4 cellular contexts compared by ENCODE assay signal in the genomic region with DNA sequence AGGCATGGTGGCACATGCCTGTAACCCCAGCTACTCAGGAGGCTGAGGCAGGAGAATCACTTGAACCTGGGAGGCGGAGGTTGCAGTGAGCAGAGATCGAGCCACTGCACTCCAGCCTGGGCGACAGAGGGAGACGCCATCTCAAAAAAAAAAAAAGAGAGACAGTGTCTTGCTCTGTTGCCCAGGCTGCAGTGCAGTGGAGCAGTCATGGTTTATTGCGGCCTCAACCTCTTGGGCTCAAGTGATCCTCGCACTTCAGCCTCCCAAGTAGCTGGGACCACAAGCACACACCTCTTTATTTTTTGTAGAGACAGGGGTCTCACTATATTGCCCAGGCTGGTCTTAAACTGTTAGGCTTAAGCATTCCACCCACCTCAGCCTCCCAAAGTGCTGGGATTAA. TPM values are rescaled to one million over a fixed set of nuclear protein-coding genes. Genes with fewer than 3 reads are reported as not detected.
DNase-seq lines count a peak whose midpoint lies in the region; ATAC-seq, FAIRE-seq and TF ChIP-seq lines count a peak whose summit lies in the region.
"Not testable (repeated sequence)": the region's sequence is repeated elsewhere in the genome, so short reads cannot be mapped to it uniquely, and the experiment has no call there.

No MANE protein-coding gene starts in this region.

- H3K79me2 ChIP-seq in HepG2 (ENCODE audit: insufficient read depth, low read length), result not testable (repeated sequence)

- POLR2A ChIA-PET in HEK293 (lab: Yijun Ruan, JAX); HepG2 (lab: Yijun Ruan, JAX): not testable (repeated sequence)

- not testable (repeated sequence) for H3K27ac ChIP-seq in HEK293 (ENCODE audit: extremely low read depth, low read depth, low read length); HepG2 (ENCODE audit: extremely low read length, insufficient read depth, low read length)

- not testable (repeated sequence) for TF ChIP-seq RAD21 in HepG2 (CRISPR knock-in tag; IDR thresholded peaks at IDR 0.05)

- H3K4me1 ChIP-seq in HEK293 (ENCODE audit: control insufficient read depth, insufficient read depth, low read length), result not testable (repeated sequence)
- H3K4me1 ChIP-seq in HepG2 (ENCODE audit: insufficient read depth, low read length), result peaks cover 13% of the 10 kb centered on the region

- not testable (repeated sequence) for H2AFZ ChIP-seq in HepG2 (ENCODE audit: low read length)

- FAIRE-seq in HepG2 (lab: Jason Lieb, UNC), result not testable (repeated sequence)

- not testable (repeated sequence) for H4K20me1 ChIP-seq in HepG2 (ENCODE audit: insufficient read depth, low read length)

- H3K36me3 ChIP-seq in HEK293 (ENCODE audit: control insufficient read depth in 2 of 2, insufficient read depth in 1 of 2, low read length in 2 of 2) (peaks cover 78 to 88% of the 10 kb centered on the region in 2 experiments), HepG2 (replicated peaks in 1 of 2; ENCODE audit: control insufficient read depth in 1 of 2, insufficient read depth in 2 of 2, low read length in 2 of 2) (peaks cover 35 to 59% of the 10 kb centered on the region in 2 experiments)

- not testable (repeated sequence) for H3K4me2 ChIP-seq in HepG2 (ENCODE audit: low read depth, low read length)

- BruUV-seq in HepG2 (replicated peaks; lab: Mats Ljungman, UMichigan), result not testable (repeated sequence)

- not testable (repeated sequence) for H3K27me3 ChIP-seq in HepG2 (ENCODE audit: control insufficient read depth in 1 of 2, insufficient read depth in 2 of 2, low read length in 2 of 2)

- not testable (repeated sequence) for H3K4me3 ChIP-seq in HEK293 (ENCODE audit: low read depth, low read length); HepG2 (replicated peaks in 1 of 3; ENCODE audit: insufficient read depth in 1 of 3, low read depth in 2 of 3, low read length in 3 of 3)

- intact Hi-C loops in HepG2 (cut with micrococcal nuclease; ENCODE audit: unreplicated experiment); sciatic nerve (cut with DNase I): not testable (repeated sequence)

- in situ Hi-C loops in HepG2 (cut with HindIII; ENCODE audit: extremely low pct_ligation_motif_present, low pct_unique_long_range_greater_than_20kb), result not testable (repeated sequence)

- not testable (repeated sequence) for TF ChIP-seq CTCF in HEK293 (tag by site-specific recombination; IDR thresholded peaks at IDR 0.05); HepG2 (CRISPR knock-in tag; IDR thresholded peaks at IDR 0.05)

- TF ChIP-seq POLR2A in HepG2 (IDR thresholded peaks at IDR 0.05; ENCODE audit: insufficient read depth in 1 of 2, low read depth in 2 of 2, low read length in 2 of 2), result not testable (repeated sequence)

- TF ChIP-seq EP300 in HepG2 (IDR thresholded peaks at IDR 0.05; ENCODE audit: low read depth in 2 of 2, low read length in 2 of 2); HepG2 (CRISPR knock-in tag; IDR thresholded peaks at IDR 0.05; ENCODE audit: borderline replicate concordance): not testable (repeated sequence)

- not testable (repeated sequence) for H3K9me3 ChIP-seq in HEK293 (ENCODE audit: control insufficient read depth, insufficient read depth, low read depth, low read length); HepG2 (ENCODE audit: low read length)

- DNase-seq in HepG2 (ENCODE audit: low spot score), result not testable (repeated sequence)
- peak; percentile 11 for DNase-seq in mesenteric fat pad (ENCODE audit: low spot score)
- DNase-seq in sciatic nerve (ENCODE audit: low spot score), result peak; percentile 2

- CTCF ChIA-PET in HEK293 (lab: Yijun Ruan, JAX), result interaction anchor here (0.6 kb wide), 1 partner anchor 25 kb away, joined by 3 read pairs; no protein-coding TSS in a partner anchor
- CTCF ChIA-PET in HepG2 (lab: Yijun Ruan, JAX; ENCODE audit: low intra/inter-chr PET ratio, low total read pairs), result not testable (repeated sequence)

- not testable (repeated sequence) for ATAC-seq in HepG2, sciatic nerve

- 85% methylated on average over 6 of the region's 6 CpGs for WGBS in HepG2 (ENCODE audit: low lambda C conversion rate)

- not testable (repeated sequence) for H3K9ac ChIP-seq in HepG2 (ENCODE audit: insufficient read depth, low read depth, low read length)

RNA-seq across cellular contexts. Expression of a gene that starts 21.1 kb away (rescaled TPM):
- total RNA-seq in HepG2 (2016; rRNA removed; fragmentation: Illumina TruSeq; extraction: Trizol) (46.2 and 58.2 TPM in 2 replicates), mesenteric fat pad (24.3 TPM), sciatic nerve (18.1 TPM)
- total RNA-seq in HepG2 (2016; cell fraction: cytosol; rRNA removed; fragmentation: Illumina TruSeq; extraction: Trizol; ENCODE audit: low read depth), result 4.4 and 4.5 TPM in 2 replicates
- total RNA-seq in HepG2 (2016; cell fraction: insoluble cytoplasmic fraction; rRNA removed; fragmentation: Illumina TruSeq; extraction: Trizol), result 45.9 and 49.4 TPM in 2 replicates
- 16.5 and 16.9 TPM in 2 replicates for total RNA-seq in HepG2 (2016; cell fraction: membrane; rRNA removed; fragmentation: Illumina TruSeq; extraction: Trizol)
- total RNA-seq in HepG2 (2016; cell fraction: nucleus; rRNA removed; fragmentation: Illumina TruSeq; extraction: Trizol), result 28.8 and 31.8 TPM in 2 replicates
- 16.3 TPM in 2 replicates for polyA plus RNA-seq in HepG2 (2011; rRNA removed)
- polyA plus RNA-seq in HepG2 (2011; cell fraction: cytosol; rRNA removed), result 10.6 and 12.2 TPM in 2 replicates
- polyA plus RNA-seq in HepG2 (2011; cell fraction: nucleus; rRNA removed), result 17.2 and 19.0 TPM in 2 replicates
- polyA plus RNA-seq in HepG2 (2012), result 19.7 and 22.4 TPM in 2 replicates
- 1.9 and 2.3 TPM in 2 replicates for polyA plus RNA-seq in HepG2 (2016; cell fraction: cytosol; fragmentation: Illumina TruSeq; extraction: Trizol; ENCODE audit: low read depth)
- 45.7 and 50.1 TPM in 2 replicates for polyA plus RNA-seq in HepG2 (2016; cell fraction: insoluble cytoplasmic fraction; fragmentation: Illumina TruSeq; extraction: Trizol; ENCODE audit: low read depth)
- polyA plus RNA-seq in HepG2 (2016; cell fraction: membrane; fragmentation: Illumina TruSeq; extraction: Trizol; ENCODE audit: low read depth), result 7.9 and 8.4 TPM in 2 replicates
- 52.6 and 53.3 TPM in 2 replicates for polyA plus RNA-seq in HepG2 (2016; cell fraction: nucleus; fragmentation: Illumina TruSeq; extraction: Trizol; ENCODE audit: insufficient read depth, low read depth)
- polyA minus RNA-seq in HepG2 (2011; rRNA and poly(A)+ RNA removed; ENCODE audit: low replicate concordance), result 26.5 and 39.4 TPM in 2 replicates
- 23.0 and 23.7 TPM in 2 replicates for polyA minus RNA-seq in HepG2 (2011; cell fraction: cytosol; rRNA and poly(A)+ RNA removed)
- 12.1 and 17.0 TPM in 2 replicates for polyA minus RNA-seq in HepG2 (2011; cell fraction: nucleus; rRNA and poly(A)+ RNA removed)

RNA-seq across cellular contexts. Expression of a gene that starts 21.1 kb away (rescaled TPM):
- total RNA-seq in HepG2 (2016; rRNA removed; fragmentation: Illumina TruSeq; extraction: Trizol) (1.6 and 2.2 TPM in 2 replicates), mesenteric fat pad (0.26 TPM), sciatic nerve (1.8 TPM)
- 2.9 and 3.0 TPM in 2 replicates for total RNA-seq in HepG2 (2016; cell fraction: cytosol; rRNA removed; fragmentation: Illumina TruSeq; extraction: Trizol; ENCODE audit: low read depth)
- 1.8 and 2.1 TPM in 2 replicates for total RNA-seq in HepG2 (2016; cell fraction: insoluble cytoplasmic fraction; rRNA removed; fragmentation: Illumina TruSeq; extraction: Trizol)
- 1.7 and 2.1 TPM in 2 replicates for total RNA-seq in HepG2 (2016; cell fraction: membrane; rRNA removed; fragmentation: Illumina TruSeq; extraction: Trizol)
- total RNA-seq in HepG2 (2016; cell fraction: nucleus; rRNA removed; fragmentation: Illumina TruSeq; extraction: Trizol), result 1.6 and 2.4 TPM in 2 replicates
- 0.63 and 0.67 TPM in 2 replicates for polyA plus RNA-seq in HepG2 (2011; rRNA removed)
- 0.68 and 0.87 TPM in 2 replicates for polyA plus RNA-seq in HepG2 (2011; cell fraction: cytosol; rRNA removed)
- polyA plus RNA-seq in HepG2 (2011; cell fraction: nucleus; rRNA removed), result 0.98 and 1.1 TPM in 2 replicates
- 0.92 and 0.95 TPM in 2 replicates for polyA plus RNA-seq in HepG2 (2012)
- 0.49 and 0.50 TPM in 2 replicates for polyA plus RNA-seq in HepG2 (2016; cell fraction: cytosol; fragmentation: Illumina TruSeq; extraction: Trizol; ENCODE audit: low read depth)
- 1.4 and 1.6 TPM in 2 replicates for polyA plus RNA-seq in HepG2 (2016; cell fraction: insoluble cytoplasmic fraction; fragmentation: Illumina TruSeq; extraction: Trizol; ENCODE audit: low read depth)
- polyA plus RNA-seq in HepG2 (2016; cell fraction: membrane; fragmentation: Illumina TruSeq; extraction: Trizol; ENCODE audit: low read depth), result 0.49 and 0.94 TPM in 2 replicates
- polyA plus RNA-seq in HepG2 (2016; cell fraction: nucleus; fragmentation: Illumina TruSeq; extraction: Trizol; ENCODE audit: insufficient read depth, low read depth), result 0.75 and 1.5 TPM in 2 replicates
- 0.48 and 3.0 TPM in 2 replicates for polyA minus RNA-seq in HepG2 (2011; rRNA and poly(A)+ RNA removed; ENCODE audit: low replicate concordance)
- 0.69 TPM in 1 of 2 replicates, not detected in the other for polyA minus RNA-seq in HepG2 (2011; cell fraction: cytosol; rRNA and poly(A)+ RNA removed)
- polyA minus RNA-seq in HepG2 (2011; cell fraction: nucleus; rRNA and poly(A)+ RNA removed), result 3.1 and 4.4 TPM in 2 replicates

RNA-seq across cellular contexts. Expression of a gene that starts 38.5 kb away (rescaled TPM):
- total RNA-seq in HepG2 (2016; rRNA removed; fragmentation: Illumina TruSeq; extraction: Trizol) (114 and 151 TPM in 2 replicates), mesenteric fat pad (261 TPM), sciatic nerve (111 TPM)
- 28.6 and 35.2 TPM in 2 replicates for total RNA-seq in HepG2 (2016; cell fraction: cytosol; rRNA removed; fragmentation: Illumina TruSeq; extraction: Trizol; ENCODE audit: low read depth)
- total RNA-seq in HepG2 (2016; cell fraction: insoluble cytoplasmic fraction; rRNA removed; fragmentation: Illumina TruSeq; extraction: Trizol), result 115 and 149 TPM in 2 replicates
- 62.0 and 68.5 TPM in 2 replicates for total RNA-seq in HepG2 (2016; cell fraction: membrane; rRNA removed; fragmentation: Illumina TruSeq; extraction: Trizol)
- total RNA-seq in HepG2 (2016; cell fraction: nucleus; rRNA removed; fragmentation: Illumina TruSeq; extraction: Trizol), result 61.1 and 71.3 TPM in 2 replicates
- polyA plus RNA-seq in HepG2 (2011; rRNA removed), result 165 and 184 TPM in 2 replicates
- polyA plus RNA-seq in HepG2 (2011; cell fraction: cytosol; rRNA removed), result 146 and 162 TPM in 2 replicates
- 215 and 264 TPM in 2 replicates for polyA plus RNA-seq in HepG2 (2011; cell fraction: nucleus; rRNA removed)
- 82.4 and 87.9 TPM in 2 replicates for polyA plus RNA-seq in HepG2 (2012)
- 45.4 and 55.7 TPM in 2 replicates for polyA plus RNA-seq in HepG2 (2016; cell fraction: cytosol; fragmentation: Illumina TruSeq; extraction: Trizol; ENCODE audit: low read depth)
- 135 and 141 TPM in 2 replicates for polyA plus RNA-seq in HepG2 (2016; cell fraction: insoluble cytoplasmic fraction; fragmentation: Illumina TruSeq; extraction: Trizol; ENCODE audit: low read depth)
- 56.2 and 56.5 TPM in 2 replicates for polyA plus RNA-seq in HepG2 (2016; cell fraction: membrane; fragmentation: Illumina TruSeq; extraction: Trizol; ENCODE audit: low read depth)
- 113 and 114 TPM in 2 replicates for polyA plus RNA-seq in HepG2 (2016; cell fraction: nucleus; fragmentation: Illumina TruSeq; extraction: Trizol; ENCODE audit: insufficient read depth, low read depth)
- 159 and 241 TPM in 2 replicates for polyA minus RNA-seq in HepG2 (2011; rRNA and poly(A)+ RNA removed; ENCODE audit: low replicate concordance)
- polyA minus RNA-seq in HepG2 (2011; cell fraction: cytosol; rRNA and poly(A)+ RNA removed), result 48.1 and 61.1 TPM in 2 replicates
- 60.5 and 61.0 TPM in 2 replicates for polyA minus RNA-seq in HepG2 (2011; cell fraction: nucleus; rRNA and poly(A)+ RNA removed)
